ENCODE assay signal across 8 cellular contexts in the genomic region with DNA sequence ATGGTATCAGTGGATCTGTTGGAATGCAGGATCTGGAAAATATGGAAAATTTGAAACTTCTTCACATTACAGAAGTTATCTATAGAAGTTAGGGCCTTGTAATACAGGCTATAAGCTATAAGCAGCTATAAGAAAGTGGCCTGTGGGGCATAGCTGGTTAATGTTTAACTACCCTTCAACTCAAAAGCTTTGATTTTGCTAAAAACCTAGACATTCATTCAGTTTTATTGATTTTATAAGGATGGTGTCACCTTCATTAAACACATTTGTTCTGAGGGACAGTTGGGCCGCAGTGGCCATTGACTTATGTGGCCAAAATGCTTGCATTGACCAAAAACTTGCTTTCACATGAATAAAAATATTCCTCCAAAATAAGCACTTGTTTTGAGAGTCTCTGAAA.
"Had no signal": no experiment of that assay in that cellular context is flagged by ENCODE, and none has a peak within 500 bp of the region (broad histone marks: within the 10 kb centered on the region; RNA-seq: fewer than 3 reads in every experiment).

No MANE protein-coding gene starts in this region.

- H3K27ac Mint-ChIP-seq: GM23338, H9 had no signal

- H3K4me2 ChIP-seq: GM23338 had no signal

- H2AFZ ChIP-seq: GM23338 had no signal

- DNase-seq: H9, HCEC 1CT, KBM-7 had no signal

- FAIRE-seq: H1, H54, HTR-8/SVneo had no signal

- ATAC-seq: GM23338 had no signal

- H3K27me3 Mint-ChIP-seq: IgD-negative memory B cell had no signal

- H3K36me3 Mint-ChIP-seq: IgD-negative memory B cell had no signal

- H3K4me3 Mint-ChIP-seq: GM23338, H9, IgD-negative memory B cell had no signal

- H3K4me3 ChIP-seq: GM23338 had no signal

- H3K4me1 Mint-ChIP-seq: IgD-negative memory B cell had no signal

- H3K9me3 Mint-ChIP-seq: GM23338 had no signal
